Comparison of ENCODE assay signal across 8 cellular contexts in genomic region chr15:81274932-81275341, GRCh38. TPM values are rescaled to one million over a fixed set of nuclear protein-coding genes. Genes with fewer than 3 reads are reported as not detected.
DNase-seq lines count a peak whose midpoint lies in the region; ATAC-seq and TF ChIP-seq lines count a peak whose summit lies in the region.

No MANE protein-coding gene starts in this region.

- CTCF ChIA-PET in activated CD4-positive, alpha-beta memory T cell treated with anti-CD3 and anti-CD28 coated beads for 36 hours (lab: Charles Lee), result interaction anchor here (0.6 to 6.3 kb wide), 32 partner anchors 8 to 207 kb away, joined by 3 to 121 read pairs (median 6); partner anchors contain the start of gene STARD5

- no peak overlapping the region for H3K4me3 ChIP-seq in BE2C (ENCODE audit: low read depth, low read length)

- H3K4me1 ChIP-seq in BE2C, result no peaks in the 10 kb centered on the region

- H3K36me3 ChIP-seq in BE2C, result no peaks in the 10 kb centered on the region

- no peaks in the 10 kb centered on the region for H3K27me3 Mint-ChIP-seq in activated CD4-positive, alpha-beta memory T cell treated with anti-CD3 and anti-CD28 coated beads for 36 hours
- no peaks in the 10 kb centered on the region for H3K27me3 Mint-ChIP-seq in memory B cell

- TF ChIP-seq CTCF in BE2C (IDR thresholded peaks at IDR 0.05; ENCODE audit: low read depth, low read length), result peak; percentile 91

- peaks cover 11% of the 10 kb centered on the region for H3K9me3 Mint-ChIP-seq in activated CD4-positive, alpha-beta memory T cell treated with anti-CD3 and anti-CD28 coated beads for 36 hours
- peaks cover 4% of the 10 kb centered on the region for H3K9me3 Mint-ChIP-seq in memory B cell

- H3K27ac Mint-ChIP-seq in activated CD4-positive, alpha-beta memory T cell treated with anti-CD3 and anti-CD28 coated beads for 36 hours, result peak overlapping the region; percentile 23
- peak overlapping the region; percentile 52 for H3K27ac Mint-ChIP-seq in memory B cell

- peak overlapping the region; percentile 3 for H3K4me3 Mint-ChIP-seq in activated CD4-positive, alpha-beta memory T cell treated with anti-CD3 and anti-CD28 coated beads for 36 hours
- peak overlapping the region; percentile 35 for H3K4me3 Mint-ChIP-seq in memory B cell

- peaks cover 3% of the 10 kb centered on the region for H3K36me3 Mint-ChIP-seq in activated CD4-positive, alpha-beta memory T cell treated with anti-CD3 and anti-CD28 coated beads for 36 hours
- peaks cover 4% of the 10 kb centered on the region for H3K36me3 Mint-ChIP-seq in memory B cell

- intact Hi-C loops in activated CD4-positive, alpha-beta memory T cell treated with anti-CD3 and anti-CD28 coated beads for 36 hours (cut with micrococcal nuclease), result loop anchor here (1.0 kb wide), 4 partner anchors 19 to 125 kb away; no protein-coding TSS in a partner anchor

- POLR2A ChIA-PET in activated CD4-positive, alpha-beta memory T cell treated with anti-CD3 and anti-CD28 coated beads for 36 hours (lab: Charles Lee), result interaction anchor here (1.1 kb wide), 1 partner anchor 9 kb away, joined by 3 read pairs; no protein-coding TSS in a partner anchor

- H3K27me3 ChIP-seq in BE2C, result no peaks in the 10 kb centered on the region; the same call in 1 of the 2 replicates

- H3K9me3 ChIP-seq in BE2C, result no peaks in the 10 kb centered on the region

- H3K4me1 Mint-ChIP-seq in activated CD4-positive, alpha-beta memory T cell treated with anti-CD3 and anti-CD28 coated beads for 36 hours (ENCODE audit: low read depth), result peaks cover 22% of the 10 kb centered on the region
- H3K4me1 Mint-ChIP-seq in memory B cell, result peaks cover 12% of the 10 kb centered on the region

- ATAC-seq in HG03432 (IDR thresholded peaks at IDR 0.05; ENCODE audit: unreplicated experiment), result peak; percentile 85
- ATAC-seq in memory B cell (ENCODE audit: low read depth), result peak; percentile 97

- DNase-seq in BE2C, result peak; percentile 67
- DNase-seq in GM19238 (ENCODE audit: insufficient read length, low spot score), result peak; percentile 53
- peak; percentile 65 for DNase-seq in NCI-H748 (lab: John Stamatoyannopoulos, UW; ENCODE audit: unreplicated experiment)
- peak; percentile 89 for DNase-seq in activated CD4-positive, alpha-beta memory T cell treated with anti-CD3 and anti-CD28 coated beads for 36 hours
- peak; percentile 76 for DNase-seq in effector CD8-positive, alpha-beta T cell (lab: John Stamatoyannopoulos, UW)
- peak; percentile 64 to 72 for DNase-seq in memory B cell (ENCODE audit: low spot score in 2 of 2)
- peak; percentile 68 to 71 for DNase-seq in stimulated activated CD8-positive, alpha-beta memory T cell treated with anti-CD3 and anti-CD28 coated beads, Interleukin-2, amount 100 ng/mL, for 1 hour (ENCODE audit: low read depth in 2 of 2)

RNA-seq across cellular contexts. Expression of gene STARD5, which starts 49.0 kb away (rescaled TPM):
- polyA plus RNA-seq in BE2C (2012; ENCODE audit: insufficient read depth, insufficient read length, low read depth), result 1.1 TPM
- 1 to 10 TPM; 7.3 to 9.1 TPM for total RNA-seq in activated CD4-positive, alpha-beta memory T cell treated with anti-CD3 and anti-CD28 coated beads for 36 hours
